8 cellular contexts compared by ENCODE assay signal in the genomic region with DNA sequence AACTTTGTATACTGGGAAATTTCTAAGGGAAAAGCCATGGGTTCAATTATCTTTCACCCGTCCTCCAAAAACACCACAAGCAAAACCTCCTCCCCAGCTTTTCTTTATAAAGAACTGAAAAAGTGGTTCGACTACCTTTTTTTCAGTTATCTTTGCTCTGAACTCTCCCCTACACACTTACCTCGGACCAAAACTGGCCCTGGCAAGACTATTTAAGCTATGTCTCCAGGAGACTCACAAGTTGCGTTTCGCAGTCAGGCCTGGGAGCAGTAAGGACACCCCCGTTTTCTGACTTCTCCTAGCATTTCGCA. TPM values are rescaled to one million over a fixed set of nuclear protein-coding genes. Genes with fewer than 3 reads are reported as not detected.
DNase-seq lines count a peak whose midpoint lies in the region; ATAC-seq and TF ChIP-seq lines count a peak whose summit lies in the region.

No MANE protein-coding gene starts in this region.

- no peaks in the 10 kb centered on the region for H3K27me3 ChIP-seq in cardiac muscle cell
- no peaks in the 10 kb centered on the region for H3K27me3 ChIP-seq in suprapubic skin

- H3K4me1 Mint-ChIP-seq in activated B cell treated with CpG ODN at 0.5 μM for 24 hours = peaks cover 44% of the 10 kb centered on the region

- TF ChIP-seq CTCF in cardiac muscle cell (IDR thresholded peaks at IDR 0.05; ENCODE audit: low read depth, low read length) = no peak
- TF ChIP-seq CTCF in activated B cell treated with CpG ODN at 0.5 μM for 24 hours (IDR thresholded peaks at IDR 0.05) = no peak
- TF ChIP-seq CTCF in suprapubic skin (IDR thresholded peaks at IDR 0.05) = no peak

- H3K4me1 ChIP-seq in cardiac muscle cell (ENCODE audit: low read depth) (peaks cover 12% of the 10 kb centered on the region), suprapubic skin (peaks cover 36% of the 10 kb centered on the region)

- H3K4me3 ChIP-seq in cardiac muscle cell = peak overlapping the region; percentile 65
- peak overlapping the region; percentile 83 for H3K4me3 ChIP-seq in iPS-18c (ENCODE audit: insufficient read depth, low read depth, low read length)
- peak overlapping the region; percentile 99 for H3K4me3 ChIP-seq in suprapubic skin

- H3K27ac Mint-ChIP-seq in activated B cell treated with CpG ODN at 0.5 μM for 24 hours = peak overlapping the region; percentile 95

- H3K9me3 Mint-ChIP-seq in activated B cell treated with CpG ODN at 0.5 μM for 24 hours = no peaks in the 10 kb centered on the region

- TF ChIP-seq EP300 in suprapubic skin (IDR thresholded peaks at IDR 0.05) = no peak

- H3K36me3 Mint-ChIP-seq in activated B cell treated with CpG ODN at 0.5 μM for 24 hours (ENCODE audit: low read depth) = peaks cover 10% of the 10 kb centered on the region

- 0% methylated on average over 7 of the region's 7 CpGs for WGBS in suprapubic skin

- H3K4me3 Mint-ChIP-seq in activated B cell treated with CpG ODN at 0.5 μM for 24 hours = peak overlapping the region; percentile 95

- ATAC-seq in left ventricle myocardium superior (no peak), activated B cell treated with CpG ODN at 0.5 μM for 24 hours (ENCODE audit: low read depth) (no peak), GM21423 (IDR thresholded peaks at IDR 0.05; ENCODE audit: unreplicated experiment) (no peak)

- intact Hi-C loops in left ventricle myocardium superior (cut with micrococcal nuclease) = no loop called here
- intact Hi-C loops in activated B cell treated with CpG ODN at 0.5 μM for 24 hours (cut with micrococcal nuclease) = loop anchor here (1.0 to 5.0 kb wide), 10 partner anchors 16 to 1753 kb away; partner anchors contain the start of genes CEP152, DUT, EID1 and FAM227B

- peak overlapping the region; percentile 84 for H3K27ac ChIP-seq in cardiac muscle cell
- H3K27ac ChIP-seq in suprapubic skin = peak overlapping the region; percentile 89

- no peaks in the 10 kb centered on the region for H3K27me3 Mint-ChIP-seq in activated B cell treated with CpG ODN at 0.5 μM for 24 hours

- no peak for TF ChIP-seq POLR2A in suprapubic skin (IDR thresholded peaks at IDR 0.05)

- POLR2A ChIA-PET in activated B cell treated with CpG ODN at 0.5 μM for 24 hours (lab: Charles Lee) = interaction anchor here (0.6 to 1.6 kb wide), 3 partner anchors 12 to 277 kb away, joined by 4 to 18 read pairs (median 13); partner anchors contain the start of genes EID1 and SECISBP2L

- H3K36me3 ChIP-seq in cardiac muscle cell (no peaks in the 10 kb centered on the region), suprapubic skin (no peaks in the 10 kb centered on the region)

- DNase-seq in cardiac muscle cell (ENCODE audit: low read depth in 1 of 2, low spot score in 1 of 2) (no peak), left ventricle myocardium superior (no peak), activated B cell treated with CpG ODN at 0.5 μM for 24 hours (no peak), suprapubic skin (ENCODE audit: low spot score in 2 of 2) (no peak), hypothalamus (lab: John Stamatoyannopoulos, UW) (no peak), hippocampal formation (lab: John Stamatoyannopoulos, UW) (no peak)

- CTCF ChIA-PET in activated B cell treated with CpG ODN at 0.5 μM for 24 hours (lab: Charles Lee) = interaction anchor here (1.5 to 2.1 kb wide), 2 partner anchors 9 to 277 kb away, joined by 4 to 8 read pairs; partner anchors contain the start of gene EID1

- H3K9me3 ChIP-seq in cardiac muscle cell (ENCODE audit: low read depth) (no peaks in the 10 kb centered on the region), iPS-18c (ENCODE audit: control insufficient read depth, insufficient read depth, low read length) (no peaks in the 10 kb centered on the region), suprapubic skin (no peaks in the 10 kb centered on the region)

RNA-seq across cellular contexts. Expression of gene COPS2, which starts 0.6 kb away (rescaled TPM):
- total RNA-seq in cardiac muscle cell (25.7 and 41.3 TPM in 2 replicates), left ventricle myocardium superior (84.6 TPM), activated B cell treated with CpG ODN at 0.5 μM for 24 hours (53.1 and 54.4 TPM in 2 replicates), suprapubic skin (10 to 100 TPM; 39.6 to 55.1 (median 47.7) TPM)
- polyA plus RNA-seq in cardiac muscle cell = 35.7 and 38.7 TPM in 2 replicates

RNA-seq across cellular contexts. Expression of gene GALK2, which starts 15.3 kb away (rescaled TPM):
- total RNA-seq in cardiac muscle cell = 27.8 and 28.1 TPM in 2 replicates
- 27.5 and 32.7 TPM in 2 replicates for polyA plus RNA-seq in cardiac muscle cell
- total RNA-seq in left ventricle myocardium superior = 38.3 TPM
- 16.6 and 18.4 TPM in 2 replicates for total RNA-seq in activated B cell treated with CpG ODN at 0.5 μM for 24 hours
- 10 to 100 TPM; 23.3 to 35.2 (median 33.8) TPM for total RNA-seq in suprapubic skin
